ENCODE assay signal across 2 cellular contexts in genomic region chr15:68554716-68555347, GRCh38.
TF ChIP-seq lines count a peak whose summit lies in the region.

No MANE protein-coding gene starts in this region.

TF ChIP-seq in HepG2, 621 proteins besides CTCF, POLR2A, EP300 and RAD21:
- TF ChIP-seq HDAC1 (CRISPR knock-in tag; IDR thresholded peaks at IDR 0.05) (no peak), CREB1 (IDR thresholded peaks at IDR 0.05) (peak; percentile 85), CREB1 (CRISPR knock-in tag; IDR thresholded peaks at IDR 0.05) (no peak), ATF7 (IDR thresholded peaks at IDR 0.05) (peak; percentile 64), ATF7 (CRISPR knock-in tag; IDR thresholded peaks at IDR 0.05) (no peak)

TF ChIP-seq in H1, 55 proteins besides CTCF, POLR2A, EP300 and RAD21:
- TF ChIP-seq SP1 (IDR thresholded peaks at IDR 0.05; ENCODE audit: low read depth, low read length) (no peak), FOSL1 (IDR thresholded peaks at IDR 0.05; ENCODE audit: insufficient read depth, low read depth, low read length) (no peak), BCL11A (IDR thresholded peaks at IDR 0.05; ENCODE audit: low read depth in 2 of 2, low read length in 2 of 2) (no peak), USF2 (IDR thresholded peaks at IDR 0.05; ENCODE audit: low read length) (no peak)
